ENCODE assay signal across 8 cellular contexts in the genomic region with DNA sequence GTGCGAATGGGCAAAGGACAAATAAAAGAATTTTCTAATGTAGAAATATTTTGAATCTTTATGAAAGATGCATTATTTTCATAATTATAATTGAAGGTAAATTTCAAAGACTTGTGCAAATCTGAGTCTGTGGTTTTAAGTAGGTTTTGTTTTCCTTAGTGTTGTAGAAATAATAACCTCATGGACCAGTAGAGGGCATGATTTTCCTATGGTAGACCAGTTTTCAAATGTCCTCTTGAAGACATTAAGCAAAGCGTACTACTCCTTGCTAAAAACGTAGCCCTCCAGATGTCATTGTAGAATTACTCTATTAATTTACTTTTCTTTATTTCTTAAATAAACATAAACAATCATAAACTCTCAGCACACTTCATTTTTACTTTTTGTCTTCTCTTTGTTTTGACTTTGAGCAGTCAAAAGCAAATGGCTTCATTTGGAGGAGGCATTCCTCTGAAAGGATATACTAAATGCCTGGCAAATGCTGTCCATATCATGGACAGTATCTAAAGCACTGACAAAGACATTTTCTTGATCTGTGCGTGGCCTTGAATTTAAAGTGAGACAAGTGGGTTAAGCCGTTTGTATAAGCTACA.
DNase-seq lines count a peak whose midpoint lies in the region; ATAC-seq and TF ChIP-seq lines count a peak whose summit lies in the region.

No MANE protein-coding gene starts in this region.

- DNase-seq in Daoy (ENCODE audit: low read depth) = peak; percentile 24
- DNase-seq in NCI-H82 (lab: John Stamatoyannopoulos, UW) = peak; percentile 79
- DNase-seq in chondrocyte (ENCODE audit: low spot score) = no peak
- no peak for DNase-seq in nephron progenitor cell

- H3K4me1 Mint-ChIP-seq in chondrocyte (ENCODE audit: low read depth) = peaks cover 16% of the 10 kb centered on the region
- no peaks in the 10 kb centered on the region for H3K4me1 Mint-ChIP-seq in nephron progenitor cell

- H3K4me3 ChIP-seq in HEK293 (ENCODE audit: low read depth, low read length) = no peak overlapping the region

- H3K9me3 ChIP-seq in HEK293 (ENCODE audit: control insufficient read depth, insufficient read depth, low read depth, low read length) = no peaks in the 10 kb centered on the region

- ATAC-seq in esophagus mucosa (no peak), GM18505 (IDR thresholded peaks at IDR 0.05; ENCODE audit: unreplicated experiment) (no peak)
- no peak for ATAC-seq in activated CD4-positive, CD25-positive, alpha-beta regulatory T cell treated with anti-CD3 and anti-CD28 coated beads, Interleukin-2, amount 50 U/mL, for 24 hours

- H3K27ac Mint-ChIP-seq in chondrocyte (ENCODE audit: unreplicated experiment) (no peak overlapping the region), nephron progenitor cell (no peak overlapping the region)

- no peak overlapping the region for H3K4me3 Mint-ChIP-seq in chondrocyte (ENCODE audit: unreplicated experiment)
- no peak overlapping the region for H3K4me3 Mint-ChIP-seq in nephron progenitor cell

- CTCF ChIA-PET in HEK293 (lab: Yijun Ruan, JAX) = interaction anchor here (0.7 to 2.8 kb wide), 7 partner anchors 9 to 745 kb away, joined by 3 to 26 read pairs (median 4); no protein-coding TSS in a partner anchor

- TF ChIP-seq CTCF in HEK293 (tag by site-specific recombination; IDR thresholded peaks at IDR 0.05) = no peak
- peak; percentile 82 for TF ChIP-seq CTCF in chondrocyte (IDR thresholded peaks at IDR 0.05)
- TF ChIP-seq CTCF in nephron progenitor cell (IDR thresholded peaks at IDR 0.05) = peak; percentile 57

- no peak for TF ChIP-seq POLR2A in GM18505 (IDR thresholded peaks at IDR 0.05; ENCODE audit: borderline replicate concordance, extremely low read depth, insufficient read depth, insufficient read length)

- POLR2A ChIA-PET in HEK293 (lab: Yijun Ruan, JAX) = no interaction called here

- H3K9me3 Mint-ChIP-seq in chondrocyte (ENCODE audit: low read depth) (no peaks in the 10 kb centered on the region), nephron progenitor cell (no peaks in the 10 kb centered on the region)

- H3K36me3 Mint-ChIP-seq in chondrocyte (ENCODE audit: low read depth) = no peaks in the 10 kb centered on the region
- H3K36me3 Mint-ChIP-seq in nephron progenitor cell (ENCODE audit: low read depth) = no peaks in the 10 kb centered on the region

- no peak overlapping the region for H3K27ac ChIP-seq in HEK293 (ENCODE audit: extremely low read depth, low read depth, low read length)

- H3K36me3 ChIP-seq in HEK293 (ENCODE audit: control insufficient read depth in 2 of 2, insufficient read depth in 1 of 2, low read length in 2 of 2) = peaks cover 3 to 7% of the 10 kb centered on the region in 2 experiments; a peak in 2 of 3 replicates

- no peaks in the 10 kb centered on the region for H3K4me1 ChIP-seq in HEK293 (ENCODE audit: control insufficient read depth, insufficient read depth, low read length)

- no peaks in the 10 kb centered on the region for H3K27me3 Mint-ChIP-seq in chondrocyte (ENCODE audit: low read depth)
- no peaks in the 10 kb centered on the region for H3K27me3 Mint-ChIP-seq in nephron progenitor cell (ENCODE audit: low read depth, poor library complexity)

TF ChIP-seq in HEK293, 187 proteins besides CTCF, POLR2A, EP300 and RAD21:
- peak; percentile 35; the same call in 1 of the 2 replicates for TF ChIP-seq ZNF654 (tag by site-specific recombination; IDR thresholded peaks at IDR 0.05; ENCODE audit: low read depth)
- TF ChIP-seq, protein P1, sequence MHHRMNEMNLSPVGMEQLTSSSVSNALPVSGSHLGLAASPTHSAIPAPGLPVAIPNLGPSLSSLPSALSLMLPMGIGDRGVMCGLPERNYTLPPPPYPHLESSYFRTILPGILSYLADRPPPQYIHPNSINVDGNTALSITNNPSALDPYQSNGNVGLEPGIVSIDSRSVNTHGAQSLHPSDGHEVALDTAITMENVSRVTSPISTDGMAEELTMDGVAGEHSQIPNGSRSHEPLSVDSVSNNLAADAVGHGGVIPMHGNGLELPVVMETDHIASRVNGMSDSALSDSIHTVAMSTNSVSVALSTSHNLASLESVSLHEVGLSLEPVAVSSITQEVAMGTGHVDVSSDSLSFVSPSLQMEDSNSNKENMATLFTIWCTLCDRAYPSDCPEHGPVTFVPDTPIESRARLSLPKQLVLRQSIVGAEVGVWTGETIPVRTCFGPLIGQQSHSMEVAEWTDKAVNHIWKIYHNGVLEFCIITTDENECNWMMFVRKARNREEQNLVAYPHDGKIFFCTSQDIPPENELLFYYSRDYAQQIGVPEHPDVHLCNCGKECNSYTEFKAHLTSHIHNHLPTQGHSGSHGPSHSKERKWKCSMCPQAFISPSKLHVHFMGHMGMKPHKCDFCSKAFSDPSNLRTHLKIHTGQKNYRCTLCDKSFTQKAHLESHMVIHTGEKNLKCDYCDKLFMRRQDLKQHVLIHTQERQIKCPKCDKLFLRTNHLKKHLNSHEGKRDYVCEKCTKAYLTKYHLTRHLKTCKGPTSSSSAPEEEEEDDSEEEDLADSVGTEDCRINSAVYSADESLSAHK (tag by site-specific recombination; IDR thresholded peaks at IDR 0.05) = no peak

Comparison
In these comparisons a context has a peak if more than half of its experiments do, and no peak if none do; other contexts are left out.
1. DNase-seq: peak in Daoy (single experiment) and NCI-H82 (single experiment); none in chondrocyte (single experiment) and nephron progenitor cell (single experiment).